8 cellular contexts compared by ENCODE assay signal in the genomic region with DNA sequence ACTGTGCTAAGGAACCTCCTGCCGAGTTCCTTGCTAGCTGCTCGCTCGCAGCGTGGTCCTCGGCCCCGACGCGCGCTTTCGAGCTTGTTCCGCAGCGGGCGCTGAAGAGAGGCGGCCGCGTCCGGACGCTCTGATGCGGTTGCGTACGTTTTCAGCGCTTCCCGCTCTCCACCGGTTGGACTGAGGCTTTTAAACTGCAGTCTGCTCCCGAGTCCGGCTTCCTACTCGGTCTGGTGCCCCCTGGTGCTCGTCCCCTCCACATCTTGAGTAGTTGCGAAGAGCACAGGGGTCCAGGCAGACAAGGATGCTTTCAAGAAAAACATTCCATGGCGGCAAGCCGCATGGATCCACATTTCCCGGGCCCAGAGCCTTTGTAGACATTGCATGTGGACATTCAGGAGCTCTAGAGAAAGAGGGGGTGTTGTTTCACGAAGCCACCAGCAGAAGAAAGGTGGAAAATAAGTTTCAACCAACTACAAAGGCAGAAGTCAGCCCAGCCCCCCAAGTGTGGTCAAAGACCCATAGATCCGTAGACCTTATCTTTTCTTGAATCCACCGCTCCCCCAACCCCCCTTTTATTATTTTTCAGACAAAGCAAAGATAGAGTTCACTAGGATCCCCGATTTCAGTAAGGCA. TPM values are rescaled to one million over a fixed set of nuclear protein-coding genes. Genes with fewer than 3 reads are reported as not detected.
DNase-seq lines count a peak whose midpoint lies in the region; ATAC-seq and TF ChIP-seq lines count a peak whose summit lies in the region.

No MANE protein-coding gene starts in this region.

- no peak overlapping the region for H3K4me3 Mint-ChIP-seq in CD4-positive, alpha-beta T cell
- H3K4me3 Mint-ChIP-seq in activated CD4-positive, alpha-beta memory T cell treated with anti-CD3 and anti-CD28 coated beads, Interleukin-2, amount 10 ng/mL, durations not matched to agents 7 days and 5 days: no peak overlapping the region

- no peaks in the 10 kb centered on the region for H3K27me3 Mint-ChIP-seq in CD4-positive, alpha-beta T cell
- no peaks in the 10 kb centered on the region for H3K27me3 Mint-ChIP-seq in activated CD4-positive, alpha-beta memory T cell treated with anti-CD3 and anti-CD28 coated beads, Interleukin-2, amount 10 ng/mL, durations not matched to agents 7 days and 5 days

- peaks cover 11% of the 10 kb centered on the region for H3K4me1 ChIP-seq in effector memory CD4-positive, alpha-beta T cell (ENCODE audit: control insufficient read depth, insufficient read depth, low read length, poor library complexity, severe bottlenecking)

- peak; percentile 64 to 80 (median 73) for DNase-seq in CD4-positive, alpha-beta T cell
- peak; percentile 88 for DNase-seq in NCI-H774 (lab: John Stamatoyannopoulos, UW)
- DNase-seq in activated CD4-positive, alpha-beta memory T cell treated with anti-CD3 and anti-CD28 coated beads, Interleukin-2, amount 10 ng/mL, durations not matched to agents 7 days and 5 days: peak; percentile 93
- DNase-seq in effector memory CD4-positive, alpha-beta T cell: peak; percentile 66 to 76 (median 72)
- DNase-seq in lung microvascular endothelial cell (ENCODE audit: low read depth in 2 of 2): peak; percentile 97 to 99
- peak; percentile 73 to 89 (median 76) for DNase-seq in stimulated activated CD4-positive, alpha-beta T cell treated with anti-CD3 and anti-CD28 coated beads, TNF-alpha, amount 100 ng/mL, for 24 hours (ENCODE audit: low read depth in 3 of 3)

- intact Hi-C loops in CD4-positive, alpha-beta T cell (cut with DNase I, micrococcal nuclease): loop anchor here (2.0 to 10.0 kb wide), 5 partner anchors 34 to 843 kb away; partner anchors contain the start of gene FBXL14 (in 1 of the 2)

- peak; percentile 74 for TF ChIP-seq CTCF in CD4-positive, alpha-beta T cell (IDR thresholded peaks at IDR 0.05)

- ATAC-seq in CD4-positive, alpha-beta T cell (ENCODE audit: poor library complexity): peak; percentile 23
- ATAC-seq in GM19395 (IDR thresholded peaks at IDR 0.05; ENCODE audit: unreplicated experiment): peak; percentile 46
- peak; percentile 45 for ATAC-seq in HG03571 (IDR thresholded peaks at IDR 0.05; ENCODE audit: unreplicated experiment)

- no peak overlapping the region for H3K27ac Mint-ChIP-seq in CD4-positive, alpha-beta T cell
- no peak overlapping the region for H3K27ac Mint-ChIP-seq in activated CD4-positive, alpha-beta memory T cell treated with anti-CD3 and anti-CD28 coated beads, Interleukin-2, amount 10 ng/mL, durations not matched to agents 7 days and 5 days

- no peaks in the 10 kb centered on the region for H3K36me3 ChIP-seq in effector memory CD4-positive, alpha-beta T cell (ENCODE audit: control insufficient read depth, insufficient read depth, low read length)

- no peaks in the 10 kb centered on the region for H3K27me3 ChIP-seq in CD4-positive, alpha-beta T cell (ENCODE audit: control insufficient read depth, insufficient read depth, low read length)
- no peaks in the 10 kb centered on the region for H3K27me3 ChIP-seq in effector memory CD4-positive, alpha-beta T cell (replicated peaks; ENCODE audit: control insufficient read depth, insufficient read depth, low read length, poor library complexity, severe bottlenecking)

- H3K9me3 Mint-ChIP-seq in CD4-positive, alpha-beta T cell: no peaks in the 10 kb centered on the region
- H3K9me3 Mint-ChIP-seq in activated CD4-positive, alpha-beta memory T cell treated with anti-CD3 and anti-CD28 coated beads, Interleukin-2, amount 10 ng/mL, durations not matched to agents 7 days and 5 days: no peaks in the 10 kb centered on the region

- H3K36me3 Mint-ChIP-seq in CD4-positive, alpha-beta T cell (ENCODE audit: low read depth): peaks cover 16% of the 10 kb centered on the region
- peaks cover 30% of the 10 kb centered on the region for H3K36me3 Mint-ChIP-seq in activated CD4-positive, alpha-beta memory T cell treated with anti-CD3 and anti-CD28 coated beads, Interleukin-2, amount 10 ng/mL, durations not matched to agents 7 days and 5 days (ENCODE audit: low read depth)

- H3K4me1 Mint-ChIP-seq in CD4-positive, alpha-beta T cell (ENCODE audit: low read depth): peaks cover 10% of the 10 kb centered on the region
- H3K4me1 Mint-ChIP-seq in activated CD4-positive, alpha-beta memory T cell treated with anti-CD3 and anti-CD28 coated beads, Interleukin-2, amount 10 ng/mL, durations not matched to agents 7 days and 5 days: peaks cover 25% of the 10 kb centered on the region

- H3K27ac ChIP-seq in CD4-positive, alpha-beta T cell (ENCODE audit: low read depth, low read length): peak overlapping the region; percentile 87
- peak overlapping the region; percentile 95 for H3K27ac ChIP-seq in effector memory CD4-positive, alpha-beta T cell (ENCODE audit: insufficient read depth, low read length, poor library complexity, severe bottlenecking)

- no peaks in the 10 kb centered on the region for H3K9me3 ChIP-seq in CD4-positive, alpha-beta T cell (ENCODE audit: control insufficient read depth, low read length)
- H3K9me3 ChIP-seq in effector memory CD4-positive, alpha-beta T cell (ENCODE audit: control insufficient read depth, low read length): no peaks in the 10 kb centered on the region

- peak overlapping the region; percentile 92 for H3K4me3 ChIP-seq in effector memory CD4-positive, alpha-beta T cell (ENCODE audit: insufficient read depth, low read depth, low read length, poor library complexity, severe bottlenecking)

- POLR2A ChIA-PET in CD4-positive, alpha-beta T cell (lab: Charles Lee): interaction anchor here (0.7 to 6.3 kb wide), 45 partner anchors 8 to 239 kb away, joined by 3 to 166 read pairs (median 7); partner anchors contain the start of genes NINJ2 and RAD52
- POLR2A ChIA-PET in activated CD4-positive, alpha-beta memory T cell treated with anti-CD3 and anti-CD28 coated beads, Interleukin-2, amount 10 ng/mL, durations not matched to agents 7 days and 5 days (lab: Charles Lee): interaction anchor here (0.7 to 6.3 kb wide), 43 partner anchors 8 to 853 kb away, joined by 3 to 83 read pairs (median 5); partner anchors contain the start of genes CCDC77, KDM5A and NINJ2

- CTCF ChIA-PET in CD4-positive, alpha-beta T cell (lab: Charles Lee): interaction anchor here (0.6 to 3.3 kb wide), 46 partner anchors 8 to 832 kb away, joined by 3 to 35 read pairs (median 5); partner anchors contain the start of genes NINJ2 and RAD52
- CTCF ChIA-PET in activated CD4-positive, alpha-beta memory T cell treated with anti-CD3 and anti-CD28 coated beads, Interleukin-2, amount 10 ng/mL, durations not matched to agents 7 days and 5 days (lab: Charles Lee): interaction anchor here (0.6 to 5.0 kb wide), 57 partner anchors 9 to 362 kb away, joined by 3 to 118 read pairs (median 4); partner anchors contain the start of genes KDM5A, NINJ2 and RAD52

RNA-seq across cellular contexts. Expression of gene WNK1, which starts 1.1 kb away (rescaled TPM):
- 100 to 1,000 TPM; 193 to 198 TPM for total RNA-seq in CD4-positive, alpha-beta T cell
- 100 to 1,000 TPM; 154 to 180 TPM for total RNA-seq in activated CD4-positive, alpha-beta memory T cell treated with anti-CD3 and anti-CD28 coated beads, Interleukin-2, amount 10 ng/mL, durations not matched to agents 7 days and 5 days
- 74.5 and 112 TPM in 2 replicates for total RNA-seq in lung microvascular endothelial cell

Comparison
In these comparisons a context has a peak if more than half of its experiments do, and no peak if none do; other contexts are left out.
1. Peak in every context shown above with its lines: DNase-seq, ATAC-seq, H3K4me3 ChIP-seq and H3K27ac ChIP-seq.